ENCODE assay signal across 31 cellular contexts in the genomic region with DNA sequence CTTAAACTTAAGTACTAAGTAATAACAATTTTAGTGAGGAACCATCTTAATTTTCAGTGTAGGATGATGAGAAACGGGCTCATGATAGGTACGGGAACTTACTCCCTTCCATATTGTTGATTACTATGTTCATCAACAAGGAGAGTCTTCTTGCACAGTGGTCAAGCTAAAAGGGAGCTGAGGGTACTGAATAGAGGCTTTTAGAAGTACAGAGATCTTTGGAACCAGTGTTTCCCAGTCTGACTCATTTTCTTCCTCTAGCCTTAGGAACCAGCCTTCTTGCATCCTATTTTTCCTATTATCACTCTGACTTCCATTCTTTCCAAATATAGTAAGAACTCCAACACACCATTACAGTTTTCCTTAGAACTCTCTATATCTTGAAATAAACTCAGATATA. TPM values are rescaled to one million over a fixed set of nuclear protein-coding genes. Genes with fewer than 3 reads are reported as not detected.
"Had no signal": no experiment of that assay in that cellular context is flagged by ENCODE, and none has a peak within 500 bp of the region (broad histone marks: within the 10 kb centered on the region; RNA-seq: fewer than 3 reads in every experiment).

No MANE protein-coding gene starts in this region.

- DNase-seq: activated B cell treated with CpG ODN at 0.5 μM for 24 hours; activated CD4-positive, alpha-beta memory T cell treated with anti-CD3 and anti-CD28 coated beads for 36 hours; activated CD4-positive, alpha-beta T cell treated with anti-CD3 and anti-CD28 coated beads for 4 hours; activated CD4-positive, alpha-beta T cell treated with anti-CD3 and anti-CD28 coated beads, Interleukin-2, amount 10 ng/mL, durations not matched to agents 24 days and 14 days; activated CD4-positive, alpha-beta T cell treated with anti-CD3 and anti-CD28 coated beads, Interleukin-2, amount 50 U/mL, for 1 hour; activated CD4-positive, alpha-beta T cell treated with anti-CD3 and anti-CD28 coated beads, Interleukin-2, amount 50 U/mL, for 4 hours; activated CD4-positive, CD25-positive, alpha-beta regulatory T cell treated with anti-CD3 and anti-CD28 coated beads, Interleukin-2, amount 50 U/mL, for 72 hours; activated CD8-positive, alpha-beta memory T cell treated with anti-CD3 and anti-CD28 coated beads, Interleukin-2, amount 50 U/mL, for 4 hours; activated CD8-positive, alpha-beta T cell treated with anti-CD3 and anti-CD28 coated beads for 36 hours; activated effector memory CD4-positive, alpha-beta T cell treated with anti-CD3 and anti-CD28 coated beads, Interleukin-2, amount 50 U/mL, for 16 hours; activated gamma-delta T cell treated with Interleukin-2 at 50 U/mL for 16 hours; activated naive CD4-positive, alpha-beta T cell; activated naive CD4-positive, alpha-beta T cell treated with anti-CD3 and anti-CD28 coated beads for 36 hours; activated naive CD4-positive, alpha-beta T cell treated with anti-CD3 and anti-CD28 coated beads, Interleukin-2, amount 50 U/mL, for 16 hours; activated naive CD8-positive, alpha-beta T cell treated with anti-CD3 and anti-CD28 coated beads for 36 hours; activated T-cell treated with anti-CD3 and anti-CD28 coated beads for 4 hours; activated T-cell treated with anti-CD3 and anti-CD28 coated beads, Interleukin-2, amount 50 U/mL, for 1 hour; activated T-cell treated with anti-CD3 and anti-CD28 coated beads, Interleukin-2, amount 50 U/mL, for 4 hours; activated T-cell treated with anti-CD3 and anti-CD28 coated beads, Interleukin-2, amount 50 U/mL, for 72 hours; adrenal gland; amniotic stem cell; aorta; body of pancreas; brain microvascular endothelial cell; central memory CD4-positive, alpha-beta T cell; T-helper 1 cell; T-helper 2 cell; T-helper 9 cell had no signal

- ATAC-seq: activated CD8-positive, alpha-beta T cell treated with anti-CD3 and anti-CD28 coated beads for 36 hours; activated naive CD4-positive, alpha-beta T cell treated with anti-CD3 and anti-CD28 coated beads, Interleukin-2, amount 50 U/mL, for 72 hours; activated T-cell treated with anti-CD3 and anti-CD28 coated beads, Interleukin-2, amount 50 U/mL, for 4 hours; activated T-cell treated with anti-CD3 and anti-CD28 coated beads, Interleukin-2, amount 50 U/mL, for 72 hours; activated T-helper 17 cell treated with anti-CD3 and anti-CD28 coated beads, Interleukin-2, amount 50 U/mL, for 72 hours; body of pancreas had no signal

RNA-seq across cellular contexts. Expression of gene SEMA3D, which starts 17.6 kb away (rescaled TPM):
- total RNA-seq: activated B cell treated with CpG ODN at 0.5 μM for 24 hours; activated CD4-positive, alpha-beta memory T cell treated with anti-CD3 and anti-CD28 coated beads for 36 hours; activated CD8-positive, alpha-beta memory T cell treated with anti-CD3 and anti-CD28 coated beads for 36 hours; activated CD8-positive, alpha-beta T cell treated with anti-CD3 and anti-CD28 coated beads for 36 hours; activated naive CD4-positive, alpha-beta T cell treated with anti-CD3 and anti-CD28 coated beads for 36 hours; activated naive CD4-positive, alpha-beta T cell treated with anti-CD3 and anti-CD28 coated beads, Interleukin-2, amount 50 U/mL, for 72 hours; activated naive CD8-positive, alpha-beta T cell treated with anti-CD3 and anti-CD28 coated beads for 36 hours; activated T-helper 17 cell treated with anti-CD3 and anti-CD28 coated beads, Interleukin-2, amount 50 U/mL, for 72 hours had no signal
